9 cellular contexts compared by ENCODE assay signal in the genomic region with DNA sequence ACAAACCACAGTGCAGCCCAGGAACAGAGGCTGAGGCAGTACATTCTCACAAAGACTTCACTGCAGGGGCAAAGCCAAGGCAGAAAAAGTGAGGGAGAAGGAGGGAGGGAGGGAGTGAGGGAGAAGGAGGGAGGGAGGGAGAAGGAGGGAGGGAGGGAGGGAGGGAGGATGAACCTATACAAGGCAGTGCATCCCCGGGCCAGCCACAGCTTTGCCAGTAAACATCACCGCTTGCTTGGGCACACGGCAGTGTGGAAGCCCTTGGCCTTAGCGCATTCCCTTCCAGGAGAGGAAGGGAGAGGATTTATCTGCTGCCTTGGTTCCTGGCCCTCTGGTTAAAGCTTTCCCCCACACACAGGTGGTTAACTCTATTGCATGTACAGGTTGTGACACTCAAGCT.
"Had no signal": no experiment of that assay in that cellular context is flagged by ENCODE, and none has a peak within 500 bp of the region (broad histone marks: within the 10 kb centered on the region; RNA-seq: fewer than 3 reads in every experiment).

No MANE protein-coding gene starts in this region.

- H3K4me1 ChIP-seq: HAP-1 had no signal

- H2AFZ ChIP-seq: GM23248 had no signal

- H3K36me3 ChIP-seq: HAP-1 had no signal

- H3K4me3 ChIP-seq: GM23248, HAP-1, K562 had no signal

- H3K9me3 ChIP-seq: HAP-1 had no signal

- H3K9ac ChIP-seq: GM23248 had no signal

- FAIRE-seq: K562 had no signal

- ATAC-seq: HCT116, K562 had no signal

- DNase-seq: GM23248, GOT3, H7, HFFc6, IMR-90 had no signal

- H3K27ac ChIP-seq: GM23248, HL-60 had no signal
